ENCODE assay signal across 14 cellular contexts in the genomic region with DNA sequence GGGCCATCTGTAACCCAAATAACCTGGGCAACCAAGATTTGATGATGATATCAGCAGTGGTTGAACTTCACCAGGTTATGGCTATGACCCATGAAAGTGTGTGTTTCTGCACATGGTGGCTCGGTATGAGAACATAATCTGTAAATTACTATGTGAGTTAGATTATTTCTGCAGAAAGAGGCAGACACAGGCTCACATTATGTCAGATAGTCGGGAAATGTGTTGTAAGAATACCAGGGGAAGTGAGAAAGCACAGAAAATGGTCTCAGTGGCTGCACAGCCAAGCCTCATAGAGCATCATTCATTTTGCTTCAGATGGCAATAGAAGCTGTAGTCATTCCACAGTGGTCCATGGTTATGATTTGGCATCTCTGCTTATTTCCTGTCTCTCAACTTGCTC.
A peak's percentile ranks its signal among the peaks of the same experiment; 100 is the strongest.
DNase-seq lines count a peak whose midpoint lies in the region; ATAC-seq and TF ChIP-seq lines count a peak whose summit lies in the region.
"Had no signal": no experiment of that assay in that cellular context is flagged by ENCODE, and none has a peak within 500 bp of the region (broad histone marks: within the 10 kb centered on the region; RNA-seq: fewer than 3 reads in every experiment).

No MANE protein-coding gene starts in this region.

- H3K9me3 Mint-ChIP-seq in nephron progenitor cell, result peaks cover 7% of the 10 kb centered on the region

- no peak overlapping the region for H3K4me3 Mint-ChIP-seq in nephron progenitor cell

- no peak overlapping the region for H3K4me3 ChIP-seq in GM06990 (replicated peaks; ENCODE audit: low read depth, low read length)
- H3K4me3 ChIP-seq: heart right ventricle had no signal

- no peaks in the 10 kb centered on the region for H3K27me3 ChIP-seq in GM06990 (replicated peaks; ENCODE audit: control insufficient read depth, insufficient read depth, low read length)
- H3K27me3 ChIP-seq: heart right ventricle had no signal

- DNase-seq in GM06990 (ENCODE audit: extremely low read depth, insufficient read length), result peak; percentile 25
- DNase-seq in MV-4-11 (lab: John Stamatoyannopoulos, UW), result peak; percentile 69
- DNase-seq in nephron progenitor cell, result no peak
- no peak for DNase-seq in UCSD-AML1 (lab: John Stamatoyannopoulos, UW; ENCODE audit: unreplicated experiment)
- DNase-seq: activated T-cell treated with anti-CD3 and anti-CD28 coated beads for 4 hours, heart right ventricle, left colon, NCI-H1048, NCI-H446 had no signal

- peaks cover 8% of the 10 kb centered on the region for H3K27me3 Mint-ChIP-seq in nephron progenitor cell (ENCODE audit: low read depth, poor library complexity)

- no peaks in the 10 kb centered on the region for H3K36me3 ChIP-seq in GM06990 (ENCODE audit: control insufficient read depth, insufficient read depth, low read length)
- H3K36me3 ChIP-seq: heart right ventricle had no signal

- TF ChIP-seq CTCF in GM06990 (IDR thresholded peaks at IDR 0.05; ENCODE audit: insufficient read depth, low read length, poor library complexity, severe bottlenecking), result no peak
- TF ChIP-seq CTCF in nephron progenitor cell (IDR thresholded peaks at IDR 0.05), result no peak

- peak; percentile 85 for ATAC-seq in GM19043 (IDR thresholded peaks at IDR 0.05; ENCODE audit: low read depth, unreplicated experiment)
- peak; percentile 82 for ATAC-seq in HG02870 (IDR thresholded peaks at IDR 0.05; ENCODE audit: unreplicated experiment)
- no peak for ATAC-seq in HG02571 (IDR thresholded peaks at IDR 0.05; ENCODE audit: unreplicated experiment)
- no peak for ATAC-seq in SK-N-SH treated with all-trans-retinoic acid at 6 μM for 48 hours
- ATAC-seq: esophagus mucosa, left colon had no signal

- H3K27ac Mint-ChIP-seq in nephron progenitor cell, result no peak overlapping the region

- no peaks in the 10 kb centered on the region for H3K36me3 Mint-ChIP-seq in nephron progenitor cell (ENCODE audit: low read depth)

- H3K4me1 Mint-ChIP-seq in nephron progenitor cell, result peaks cover 7% of the 10 kb centered on the region

TF ChIP-seq in SK-N-SH treated with all-trans-retinoic acid at 6 μM for 48 hours, 23 proteins besides CTCF, POLR2A, EP300 and RAD21:
- TF ChIP-seq ZFP3 (CRISPR knock-in tag; IDR thresholded peaks at IDR 0.05) (no peak), TCF4 (CRISPR knock-in tag; IDR thresholded peaks at IDR 0.05; ENCODE audit: borderline replicate concordance) (no peak), ZFP30 (CRISPR knock-in tag; IDR thresholded peaks at IDR 0.05) (no peak), CSDC2 (CRISPR knock-in tag; IDR thresholded peaks at IDR 0.05) (no peak), ARNTL (CRISPR knock-in tag; IDR thresholded peaks at IDR 0.05; ENCODE audit: borderline replicate concordance, low read depth) (no peak), ESRRG (CRISPR knock-in tag; IDR thresholded peaks at IDR 0.05) (no peak), ZC3H10 (CRISPR knock-in tag; IDR thresholded peaks at IDR 0.05) (no peak), GLIS3 (CRISPR knock-in tag; IDR thresholded peaks at IDR 0.05) (no peak)
- TF ChIP-seq, protein P1, sequence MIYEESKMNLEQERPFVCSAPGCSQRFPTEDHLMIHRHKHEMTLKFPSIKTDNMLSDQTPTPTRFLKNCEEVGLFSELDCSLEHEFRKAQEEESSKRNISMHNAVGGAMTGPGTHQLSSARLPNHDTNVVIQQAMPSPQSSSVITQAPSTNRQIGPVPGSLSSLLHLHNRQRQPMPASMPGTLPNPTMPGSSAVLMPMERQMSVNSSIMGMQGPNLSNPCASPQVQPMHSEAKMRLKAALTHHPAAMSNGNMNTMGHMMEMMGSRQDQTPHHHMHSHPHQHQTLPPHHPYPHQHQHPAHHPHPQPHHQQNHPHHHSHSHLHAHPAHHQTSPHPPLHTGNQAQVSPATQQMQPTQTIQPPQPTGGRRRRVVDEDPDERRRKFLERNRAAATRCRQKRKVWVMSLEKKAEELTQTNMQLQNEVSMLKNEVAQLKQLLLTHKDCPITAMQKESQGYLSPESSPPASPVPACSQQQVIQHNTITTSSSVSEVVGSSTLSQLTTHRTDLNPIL (CRISPR knock-in tag; IDR thresholded peaks at IDR 0.05; ENCODE audit: low read depth), result no peak
- TF ChIP-seq, protein P2, sequence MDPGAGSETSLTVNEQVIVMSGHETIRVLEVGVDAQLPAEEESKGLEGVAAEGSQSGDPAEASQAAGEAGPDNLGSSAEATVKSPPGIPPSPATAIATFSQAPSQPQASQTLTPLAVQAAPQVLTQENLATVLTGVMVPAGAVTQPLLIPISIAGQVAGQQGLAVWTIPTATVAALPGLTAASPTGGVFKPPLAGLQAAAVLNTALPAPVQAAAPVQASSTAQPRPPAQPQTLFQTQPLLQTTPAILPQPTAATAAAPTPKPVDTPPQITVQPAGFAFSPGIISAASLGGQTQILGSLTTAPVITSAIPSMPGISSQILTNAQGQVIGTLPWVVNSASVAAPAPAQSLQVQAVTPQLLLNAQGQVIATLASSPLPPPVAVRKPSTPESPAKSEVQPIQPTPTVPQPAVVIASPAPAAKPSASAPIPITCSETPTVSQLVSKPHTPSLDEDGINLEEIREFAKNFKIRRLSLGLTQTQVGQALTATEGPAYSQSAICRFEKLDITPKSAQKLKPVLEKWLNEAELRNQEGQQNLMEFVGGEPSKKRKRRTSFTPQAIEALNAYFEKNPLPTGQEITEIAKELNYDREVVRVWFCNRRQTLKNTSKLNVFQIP (CRISPR knock-in tag; IDR thresholded peaks at IDR 0.05; ENCODE audit: borderline replicate concordance, low read depth), result no peak
- TF ChIP-seq, protein P3, sequence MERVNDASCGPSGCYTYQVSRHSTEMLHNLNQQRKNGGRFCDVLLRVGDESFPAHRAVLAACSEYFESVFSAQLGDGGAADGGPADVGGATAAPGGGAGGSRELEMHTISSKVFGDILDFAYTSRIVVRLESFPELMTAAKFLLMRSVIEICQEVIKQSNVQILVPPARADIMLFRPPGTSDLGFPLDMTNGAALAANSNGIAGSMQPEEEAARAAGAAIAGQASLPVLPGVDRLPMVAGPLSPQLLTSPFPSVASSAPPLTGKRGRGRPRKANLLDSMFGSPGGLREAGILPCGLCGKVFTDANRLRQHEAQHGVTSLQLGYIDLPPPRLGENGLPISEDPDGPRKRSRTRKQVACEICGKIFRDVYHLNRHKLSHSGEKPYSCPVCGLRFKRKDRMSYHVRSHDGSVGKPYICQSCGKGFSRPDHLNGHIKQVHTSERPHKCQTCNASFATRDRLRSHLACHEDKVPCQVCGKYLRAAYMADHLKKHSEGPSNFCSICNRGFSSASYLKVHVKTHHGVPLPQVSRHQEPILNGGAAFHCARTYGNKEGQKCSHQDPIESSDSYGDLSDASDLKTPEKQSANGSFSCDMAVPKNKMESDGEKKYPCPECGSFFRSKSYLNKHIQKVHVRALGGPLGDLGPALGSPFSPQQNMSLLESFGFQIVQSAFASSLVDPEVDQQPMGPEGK (CRISPR knock-in tag; IDR thresholded peaks at IDR 0.05; ENCODE audit: borderline replicate concordance), result no peak
- TF ChIP-seq, protein P4, sequence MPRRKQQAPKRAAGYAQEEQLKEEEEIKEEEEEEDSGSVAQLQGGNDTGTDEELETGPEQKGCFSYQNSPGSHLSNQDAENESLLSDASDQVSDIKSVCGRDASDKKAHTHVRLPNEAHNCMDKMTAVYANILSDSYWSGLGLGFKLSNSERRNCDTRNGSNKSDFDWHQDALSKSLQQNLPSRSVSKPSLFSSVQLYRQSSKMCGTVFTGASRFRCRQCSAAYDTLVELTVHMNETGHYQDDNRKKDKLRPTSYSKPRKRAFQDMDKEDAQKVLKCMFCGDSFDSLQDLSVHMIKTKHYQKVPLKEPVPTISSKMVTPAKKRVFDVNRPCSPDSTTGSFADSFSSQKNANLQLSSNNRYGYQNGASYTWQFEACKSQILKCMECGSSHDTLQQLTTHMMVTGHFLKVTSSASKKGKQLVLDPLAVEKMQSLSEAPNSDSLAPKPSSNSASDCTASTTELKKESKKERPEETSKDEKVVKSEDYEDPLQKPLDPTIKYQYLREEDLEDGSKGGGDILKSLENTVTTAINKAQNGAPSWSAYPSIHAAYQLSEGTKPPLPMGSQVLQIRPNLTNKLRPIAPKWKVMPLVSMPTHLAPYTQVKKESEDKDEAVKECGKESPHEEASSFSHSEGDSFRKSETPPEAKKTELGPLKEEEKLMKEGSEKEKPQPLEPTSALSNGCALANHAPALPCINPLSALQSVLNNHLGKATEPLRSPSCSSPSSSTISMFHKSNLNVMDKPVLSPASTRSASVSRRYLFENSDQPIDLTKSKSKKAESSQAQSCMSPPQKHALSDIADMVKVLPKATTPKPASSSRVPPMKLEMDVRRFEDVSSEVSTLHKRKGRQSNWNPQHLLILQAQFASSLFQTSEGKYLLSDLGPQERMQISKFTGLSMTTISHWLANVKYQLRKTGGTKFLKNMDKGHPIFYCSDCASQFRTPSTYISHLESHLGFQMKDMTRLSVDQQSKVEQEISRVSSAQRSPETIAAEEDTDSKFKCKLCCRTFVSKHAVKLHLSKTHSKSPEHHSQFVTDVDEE (CRISPR knock-in tag; IDR thresholded peaks at IDR 0.05), result no peak

Comparison
In these comparisons a context has a peak if more than half of its experiments do, and no peak if none do; other contexts are left out.
1. DNase-seq: peak in GM06990 (single experiment) and MV-4-11 (single experiment); none in nephron progenitor cell (single experiment) and UCSD-AML1 (single experiment).
2. ATAC-seq: peak in GM19043 (single experiment) and HG02870 (single experiment); none in HG02571 (single experiment) and SK-N-SH treated with all-trans-retinoic acid at 6 μM for 48 hours (single experiment).